ENCODE assay signal across 15 cellular contexts in the genomic region with DNA sequence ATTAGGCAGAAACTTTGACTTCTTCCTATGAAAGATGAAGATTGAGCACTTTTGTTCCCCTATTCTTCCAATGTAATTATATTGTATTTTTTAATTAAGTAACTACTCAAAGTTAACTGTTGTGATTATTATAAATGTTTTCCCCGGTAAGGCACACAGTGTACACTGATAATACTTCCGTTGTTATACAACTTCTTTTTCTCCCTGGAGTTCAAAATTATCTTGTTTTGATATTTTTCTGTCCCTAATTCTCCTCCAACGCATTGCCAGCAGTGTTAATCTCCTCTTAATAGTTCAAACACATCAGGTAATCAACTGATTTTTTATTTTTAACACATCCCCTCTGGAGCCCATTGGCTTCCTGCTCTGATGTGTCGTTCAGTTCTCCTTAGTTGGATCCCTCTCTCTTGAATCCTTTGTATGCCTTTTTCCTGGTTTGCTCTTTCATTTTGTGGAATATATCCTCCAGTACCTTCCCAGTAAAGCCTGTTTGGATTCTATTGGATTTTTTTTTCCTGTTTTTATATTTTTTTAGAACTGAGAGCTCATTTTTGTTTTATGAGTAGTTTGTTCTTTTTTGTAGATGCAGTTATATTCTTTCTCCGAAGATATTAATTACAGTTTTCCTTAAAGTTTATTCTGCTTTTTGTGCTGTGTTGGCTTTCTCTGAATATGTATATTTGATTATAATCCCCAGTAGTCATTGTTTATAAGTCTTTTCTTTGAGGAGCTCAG. TPM values are rescaled to one million over a fixed set of nuclear protein-coding genes. Genes with fewer than 3 reads are reported as not detected.
DNase-seq lines count a peak whose midpoint lies in the region; ATAC-seq and TF ChIP-seq lines count a peak whose summit lies in the region.
"Had no signal": no experiment of that assay in that cellular context is flagged by ENCODE, and none has a peak within 500 bp of the region (broad histone marks: within the 10 kb centered on the region; RNA-seq: fewer than 3 reads in every experiment).

No MANE protein-coding gene starts in this region.

- peaks cover 33% of the 10 kb centered on the region for H3K4me1 ChIP-seq in ACC112 (ENCODE audit: control insufficient read depth, insufficient read depth, low read length, unreplicated experiment)
- peaks cover 69% of the 10 kb centered on the region for H3K4me1 ChIP-seq in left ventricle myocardium inferior

- H3K27me3 ChIP-seq in ACC112 (ENCODE audit: insufficient read depth, low read length) (peaks cover 4% of the 10 kb centered on the region; the same call in 1 of the 2 replicates), left ventricle myocardium inferior (ENCODE audit: low read depth) (no peaks in the 10 kb centered on the region), MG63 (no peaks in the 10 kb centered on the region)

- H3K79me2 ChIP-seq in ACC112 (ENCODE audit: control insufficient read depth, insufficient read depth, low read length, unreplicated experiment) = no peaks in the 10 kb centered on the region

- H3K4me3 ChIP-seq in ACC112 (ENCODE audit: low read depth, low read length) (peak overlapping the region; percentile 40), WI38 (ENCODE audit: low read depth, low read length) (peak overlapping the region; percentile 29), left ventricle myocardium inferior (no peak overlapping the region), MG63 (no peak overlapping the region)

- no peak for DNase-seq in left ventricle myocardium inferior
- no peak for DNase-seq in sciatic nerve (ENCODE audit: low spot score)
- DNase-seq in MG63 = no peak
- no peak for DNase-seq in NCI-H446 (lab: John Stamatoyannopoulos, UW)
- no peak for DNase-seq in SKM-1 treated with dmso at 0.1 percent for 144 hours (lab: John Stamatoyannopoulos, UW; ENCODE audit: unreplicated experiment)
- DNase-seq: activated CD8-positive, alpha-beta memory T cell treated with anti-CD3 and anti-CD28 coated beads, Interleukin-2, amount 50 U/mL, for 48 hours; activated naive CD8-positive, alpha-beta T cell treated with anti-CD3 and anti-CD28 coated beads for 36 hours; natural killer cell; substantia nigra had no signal

- intact Hi-C loops in left ventricle myocardium inferior (cut with micrococcal nuclease) = no loop called here
- intact Hi-C loops in sciatic nerve (cut with DNase I) = no loop called here

- ATAC-seq in sciatic nerve (peak; percentile 58), GM21737 (IDR thresholded peaks at IDR 0.05; ENCODE audit: unreplicated experiment) (no peak)
- ATAC-seq: activated CD4-positive, CD25-positive, alpha-beta regulatory T cell treated with anti-CD3 and anti-CD28 coated beads, Interleukin-2, amount 50 U/mL, for 24 hours; natural killer cell had no signal

- H3K36me3 ChIP-seq in ACC112 (ENCODE audit: insufficient read depth, low read length) (no peaks in the 10 kb centered on the region), left ventricle myocardium inferior (no peaks in the 10 kb centered on the region), MG63 (peaks cover 11% of the 10 kb centered on the region; the same call in 1 of the 2 replicates)

- TF ChIP-seq CTCF in WI38 (IDR thresholded peaks at IDR 0.05; ENCODE audit: low read depth, low read length) = no peak
- no peak for TF ChIP-seq CTCF in left ventricle myocardium inferior (IDR thresholded peaks at IDR 0.05; ENCODE audit: borderline replicate concordance)

- no peaks in the 10 kb centered on the region for H3K9me3 ChIP-seq in left ventricle myocardium inferior (replicated peaks)
- no peaks in the 10 kb centered on the region for H3K9me3 ChIP-seq in MG63

- peak overlapping the region; percentile 5 for H2AFZ ChIP-seq in ACC112 (ENCODE audit: low read length, unreplicated experiment)

- peak overlapping the region; percentile 22 for H3K27ac ChIP-seq in ACC112 (ENCODE audit: low read depth, low read length)
- H3K27ac ChIP-seq in left ventricle myocardium inferior (replicated peaks) = peak overlapping the region; percentile 81

RNA-seq across cellular contexts. Expression of a gene that starts 32.2 kb away (rescaled TPM):
- 26.2 TPM for total RNA-seq in left ventricle myocardium inferior
- 54.6 TPM for total RNA-seq in sciatic nerve
- total RNA-seq in MG63 (2014; rRNA removed; shearing (Covaris generic); ENCODE audit: low replicate concordance) = 122 and 152 TPM in 2 replicates

RNA-seq across cellular contexts. Expression of a gene that starts 37.4 kb away (rescaled TPM):
- total RNA-seq in left ventricle myocardium inferior (8.4 TPM), sciatic nerve (264 TPM)
- total RNA-seq in MG63 (2014; rRNA removed; shearing (Covaris generic); ENCODE audit: low replicate concordance) = not detected in 2 replicates
- total RNA-seq: activated naive CD8-positive, alpha-beta T cell treated with anti-CD3 and anti-CD28 coated beads for 36 hours; HT1080; natural killer cell; T-helper 1 cell treated with Interleukin-12 subunit alpha and Interleukin-12 subunit beta and Interleukin-4 antibody, amounts not matched to agents 30 ng/mL and 1 ng/mL, for 36 hours had no signal

Comparison
In these comparisons a context has a peak if more than half of its experiments do, and no peak if none do; other contexts are left out.
1. H3K4me3 ChIP-seq: peak in ACC112 (single experiment) and WI38 (single experiment); none in left ventricle myocardium inferior (single experiment) and MG63 (single experiment).
2. RNA of a gene that starts 37.4 kb away (total RNA-seq): 264 TPM in sciatic nerve (single experiment); 8.4 TPM in left ventricle myocardium inferior (single experiment) and not detected in MG63; every median in the first group is over 10 times any median in the second.